Comparison of ENCODE assay signal across 23 cellular contexts in the genomic region with DNA sequence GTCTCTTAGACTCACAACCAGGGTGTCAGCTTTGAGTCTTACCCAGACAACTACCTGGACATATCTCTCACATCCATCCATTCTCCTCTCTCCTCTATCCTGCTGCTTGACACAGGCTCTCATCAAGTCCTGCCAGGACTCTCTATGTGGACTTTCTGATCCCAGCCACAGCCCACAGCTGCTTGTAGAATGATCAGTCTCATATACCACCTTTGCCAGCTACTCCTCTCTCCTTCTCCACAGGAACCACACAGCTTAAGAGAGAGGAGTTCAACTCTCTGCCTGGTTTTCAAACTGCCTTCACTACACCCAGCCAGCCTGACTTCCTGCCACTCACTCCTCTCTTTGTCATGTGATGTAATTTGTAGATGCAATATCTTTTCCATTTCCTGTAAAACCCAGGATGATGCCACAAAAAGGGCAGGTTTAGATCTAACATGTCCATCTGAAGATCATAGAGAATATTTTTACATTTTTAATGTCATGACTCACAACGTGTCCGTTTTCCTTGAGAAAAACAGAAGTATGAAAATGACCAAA.
"Had no signal": no experiment of that assay in that cellular context is flagged by ENCODE, and none has a peak within 500 bp of the region (broad histone marks: within the 10 kb centered on the region; RNA-seq: fewer than 3 reads in every experiment).

No MANE protein-coding gene starts in this region.

- H3K9ac ChIP-seq: parathyroid adenoma had no signal

- H3K36me3 Mint-ChIP-seq: brain; immature natural killer cell; stimulated activated memory B cell treated with anti-CD40 and anti-IgM and Interleukin-4, amounts not matched to agents 10 μg/mL and 1 μg/mL and 100 μg/mL, for 72 hours had no signal

- H3K4me3 ChIP-seq: coronary artery, gastroesophageal sphincter, heart right ventricle, spleen, upper lobe of right lung had no signal

- H3K36me3 ChIP-seq: gastroesophageal sphincter, heart right ventricle, spleen, upper lobe of right lung had no signal

- H3K4me1 Mint-ChIP-seq: activated B cell treated with CpG ODN at 0.5 μM for 24 hours; activated naive CD8-positive, alpha-beta T cell treated with anti-CD3 and anti-CD28 coated beads, Interleukin-2, amount 50 U/mL, for 24 hours; activated T-helper 17 cell treated with anti-CD3 and anti-CD28 coated beads, Interleukin-2, amount 50 U/mL, for 72 hours; immature natural killer cell; naive thymus-derived CD8-positive, alpha-beta T cell; stimulated activated memory B cell treated with anti-CD40 and anti-IgM and Interleukin-4, amounts not matched to agents 10 μg/mL and 1 μg/mL and 100 μg/mL, for 72 hours had no signal

- H3K9me3 Mint-ChIP-seq: brain had no signal

- H3K79me2 ChIP-seq: parathyroid adenoma had no signal

- DNase-seq: activated B cell treated with CpG ODN at 0.5 μM for 24 hours; activated CD4-positive, alpha-beta T cell treated with anti-CD3 and anti-CD28 coated beads, Interleukin-2, amount 10 ng/mL, durations not matched to agents 24 days and 14 days; activated CD8-positive, alpha-beta T cell treated with anti-CD3 and anti-CD28 coated beads for 36 hours; activated naive CD4-positive, alpha-beta T cell treated with Interleukin-2 at 50 U/mL for 16 hours; activated naive CD8-positive, alpha-beta T cell treated with anti-CD3 and anti-CD28 coated beads, Interleukin-2, amount 50 U/mL, for 24 hours; activated T-cell treated with anti-CD3 and anti-CD28 coated beads, Interleukin-2, amount 50 U/mL, for 1 hour; anterior cingulate cortex; caudate nucleus; erythroblast; heart right ventricle; immature natural killer cell; mesenchymal stem cell; naive thymus-derived CD8-positive, alpha-beta T cell; spleen; stimulated activated CD4-positive, alpha-beta T cell treated with anti-CD3 and anti-CD28 coated beads, Interleukin-4, amount 100 ng/mL, for 4 hours; upper lobe of right lung had no signal

- H3K27ac ChIP-seq: coronary artery, gastroesophageal sphincter, heart right ventricle, parathyroid adenoma, spleen, upper lobe of right lung had no signal

- H3K4me3 Mint-ChIP-seq: activated B cell treated with CpG ODN at 0.5 μM for 24 hours; activated CD4-positive, alpha-beta T cell treated with anti-CD3 and anti-CD28 coated beads, Interleukin-2, amount 10 ng/mL, durations not matched to agents 24 days and 14 days; activated CD8-positive, alpha-beta T cell treated with anti-CD3 and anti-CD28 coated beads for 36 hours; activated naive CD8-positive, alpha-beta T cell treated with anti-CD3 and anti-CD28 coated beads, Interleukin-2, amount 50 U/mL, for 24 hours; activated T-helper 17 cell treated with anti-CD3 and anti-CD28 coated beads, Interleukin-2, amount 50 U/mL, for 72 hours; brain; immature natural killer cell; naive thymus-derived CD8-positive, alpha-beta T cell; stimulated activated memory B cell treated with anti-CD40 and anti-IgM and Interleukin-4, amounts not matched to agents 10 μg/mL and 1 μg/mL and 100 μg/mL, for 72 hours had no signal

- H3K27me3 Mint-ChIP-seq: activated B cell treated with CpG ODN at 0.5 μM for 24 hours; activated CD4-positive, alpha-beta T cell treated with anti-CD3 and anti-CD28 coated beads, Interleukin-2, amount 10 ng/mL, durations not matched to agents 24 days and 14 days; stimulated activated memory B cell treated with anti-CD40 and anti-IgM and Interleukin-4, amounts not matched to agents 10 μg/mL and 1 μg/mL and 100 μg/mL, for 72 hours had no signal

- H3K27ac Mint-ChIP-seq: activated B cell treated with CpG ODN at 0.5 μM for 24 hours; activated CD4-positive, alpha-beta T cell treated with anti-CD3 and anti-CD28 coated beads, Interleukin-2, amount 10 ng/mL, durations not matched to agents 24 days and 14 days; activated CD8-positive, alpha-beta T cell treated with anti-CD3 and anti-CD28 coated beads for 36 hours; activated naive CD8-positive, alpha-beta T cell treated with anti-CD3 and anti-CD28 coated beads, Interleukin-2, amount 50 U/mL, for 24 hours; activated T-helper 17 cell treated with anti-CD3 and anti-CD28 coated beads, Interleukin-2, amount 50 U/mL, for 72 hours; immature natural killer cell; naive thymus-derived CD8-positive, alpha-beta T cell; stimulated activated memory B cell treated with anti-CD40 and anti-IgM and Interleukin-4, amounts not matched to agents 10 μg/mL and 1 μg/mL and 100 μg/mL, for 72 hours had no signal

- H3K4me1 ChIP-seq: gastroesophageal sphincter, heart right ventricle, parathyroid adenoma, spleen, upper lobe of right lung had no signal

- H2AFZ ChIP-seq: parathyroid adenoma had no signal

- ATAC-seq: activated CD8-positive, alpha-beta T cell treated with anti-CD3 and anti-CD28 coated beads for 36 hours; activated naive CD8-positive, alpha-beta T cell treated with anti-CD3 and anti-CD28 coated beads, Interleukin-2, amount 50 U/mL, for 24 hours; activated T-helper 17 cell treated with anti-CD3 and anti-CD28 coated beads, Interleukin-2, amount 50 U/mL, for 72 hours; gastroesophageal sphincter; heart right ventricle; naive thymus-derived CD8-positive, alpha-beta T cell; stimulated activated memory B cell treated with anti-CD40 and anti-IgM and Interleukin-4, amounts not matched to agents 10 μg/mL and 1 μg/mL and 100 μg/mL, for 72 hours; upper lobe of right lung had no signal

- H3K9me3 ChIP-seq: gastroesophageal sphincter, heart right ventricle, spleen, upper lobe of right lung had no signal

- FAIRE-seq: endometrium had no signal
